Comparison of ENCODE assay signal across 8 cellular contexts in genomic region chr16:30377050-30377811, GRCh38. TPM values are rescaled to one million over a fixed set of nuclear protein-coding genes. Genes with fewer than 3 reads are reported as not detected.
DNase-seq lines count a peak whose midpoint lies in the region; TF ChIP-seq lines count a peak whose summit lies in the region.

No MANE protein-coding gene starts in this region.

- peak overlapping the region; percentile 97 to 100 (median 98) for H3K27ac ChIP-seq in BLaER1 treated with 17β-estradiol and CSF1 and Interleukin-3, amounts not matched to agents 10 nM and 100 nM
- H3K27ac ChIP-seq in brain microvascular endothelial cell (peak overlapping the region; percentile 97), mucosa of rectum (ENCODE audit: low read depth in 2 of 2, low read length in 2 of 2) (peak overlapping the region; percentile 100)

- peak overlapping the region; percentile 79 to 100 (median 97) for H3K4me2 ChIP-seq in BLaER1 treated with 17β-estradiol and CSF1 and Interleukin-3, amounts not matched to agents 10 nM and 100 nM

- TF ChIP-seq CTCF in brain microvascular endothelial cell (IDR thresholded peaks at IDR 0.05; ENCODE audit: low read depth, low read length, missing control alignments) (no peak), GM13977 (IDR thresholded peaks at IDR 0.05; ENCODE audit: extremely low read depth, insufficient read depth, missing control alignments) (no peak)

- in situ Hi-C loops in brain microvascular endothelial cell (cut with HindIII; ENCODE audit: low pct_ligation_motif_present, low sequenced_read_pairs): no loop called here
- in situ Hi-C loops in GM13977 (cut with MboI; ENCODE audit: low pct_unique_long_range_greater_than_20kb, low sequenced_read_pairs, unreplicated experiment): no loop called here

- peak overlapping the region; percentile 90 to 98 (median 94) for H3K9ac ChIP-seq in BLaER1 treated with 17β-estradiol and CSF1 and Interleukin-3, amounts not matched to agents 10 nM and 100 nM
- H3K9ac ChIP-seq in mucosa of rectum (ENCODE audit: low read depth in 1 of 2, low read length in 2 of 2): peak overlapping the region; percentile 92 to 94

- DNase-seq in Jurkat, Clone E6-1 (ENCODE audit: low read depth, low spot score): no peak
- no peak for DNase-seq in brain microvascular endothelial cell
- DNase-seq in GM13977 (ENCODE audit: low spot score): no peak
- DNase-seq in NCI-H82 (lab: John Stamatoyannopoulos, UW): no peak
- no peak for DNase-seq in DMS153 treated with DMSO at 0.1 percent for 48 hours (lab: John Stamatoyannopoulos, UW; ENCODE audit: unreplicated experiment)
- no peak for DNase-seq in occipital lobe (lab: John Stamatoyannopoulos, UW)

- H3K4me1 ChIP-seq in BLaER1 treated with 17β-estradiol and CSF1 and Interleukin-3, amounts not matched to agents 10 nM and 100 nM: peaks cover 43 to 83% (median 63%) of the 10 kb centered on the region in 10 experiments
- peaks cover 16% of the 10 kb centered on the region in 2 donors for H3K4me1 ChIP-seq in mucosa of rectum (ENCODE audit: control insufficient read depth in 2 of 2, insufficient read depth in 2 of 2, low read length in 2 of 2)

- H3K27me3 ChIP-seq in BLaER1 treated with 17β-estradiol and CSF1 and Interleukin-3, amounts not matched to agents 10 nM and 100 nM: no peaks in the 10 kb centered on the region
- H3K27me3 ChIP-seq in brain microvascular endothelial cell (replicated peaks) (no peaks in the 10 kb centered on the region), mucosa of rectum (ENCODE audit: control insufficient read depth in 2 of 2, insufficient read depth in 2 of 2, low read length in 2 of 2) (no peaks in the 10 kb centered on the region)

- H4K20me1 ChIP-seq in BLaER1 treated with 17β-estradiol and CSF1 and Interleukin-3, amounts not matched to agents 10 nM and 100 nM: no peaks in the 10 kb centered on the region; a peak in 2 of 22 replicates

- peak overlapping the region; percentile 64 to 81 (median 70) for H3K4me3 ChIP-seq in BLaER1 treated with 17β-estradiol and CSF1 and Interleukin-3, amounts not matched to agents 10 nM and 100 nM
- H3K4me3 ChIP-seq in Jurkat, Clone E6-1 (ENCODE audit: low read length): peak overlapping the region; percentile 69
- H3K4me3 ChIP-seq in brain microvascular endothelial cell (ENCODE audit: low read depth, low read length): peak overlapping the region; percentile 57
- H3K4me3 ChIP-seq in mucosa of rectum (ENCODE audit: low read length in 2 of 2): peak overlapping the region; percentile 77 to 82

- H3K36me3 ChIP-seq in BLaER1 treated with 17β-estradiol and CSF1 and Interleukin-3, amounts not matched to agents 10 nM and 100 nM: no peaks in the 10 kb centered on the region
- H3K36me3 ChIP-seq in brain microvascular endothelial cell (replicated peaks): no peaks in the 10 kb centered on the region
- no peaks in the 10 kb centered on the region for H3K36me3 ChIP-seq in mucosa of rectum (ENCODE audit: control insufficient read depth in 2 of 2, insufficient read depth in 2 of 2, low read length in 2 of 2)

- H3K9me3 ChIP-seq in BLaER1 treated with 17β-estradiol and CSF1 and Interleukin-3, amounts not matched to agents 10 nM and 100 nM (replicated peaks in 1 of 11): no peaks in the 10 kb centered on the region
- no peaks in the 10 kb centered on the region for H3K9me3 ChIP-seq in mucosa of rectum (ENCODE audit: control insufficient read depth in 2 of 2, low read length in 2 of 2)

RNA-seq across cellular contexts. Expression of gene MYL11, which starts 2.6 kb away (rescaled TPM):
- not detected for polyA plus RNA-seq in Jurkat, Clone E6-1 (2012; ENCODE audit: insufficient read depth, insufficient read length)
- total RNA-seq in occipital lobe: 6.1 TPM

RNA-seq across cellular contexts. Expression of gene SEPTIN1, which starts 5.1 kb away (rescaled TPM):
- 235 TPM for polyA plus RNA-seq in Jurkat, Clone E6-1 (2012; ENCODE audit: insufficient read depth, insufficient read length)
- total RNA-seq in occipital lobe: under 0.01 TPM

RNA-seq across cellular contexts. Expression of gene TBC1D10B, which starts 6.9 kb away (rescaled TPM):
- 43.3 TPM for polyA plus RNA-seq in Jurkat, Clone E6-1 (2012; ENCODE audit: insufficient read depth, insufficient read length)
- total RNA-seq in occipital lobe: 25.6 TPM

RNA-seq across cellular contexts. Expression of gene ZNF48, which starts 18.0 kb away (rescaled TPM):
- polyA plus RNA-seq in Jurkat, Clone E6-1 (2012; ENCODE audit: insufficient read depth, insufficient read length): 13.1 TPM
- total RNA-seq in occipital lobe: 32.0 TPM

RNA-seq across cellular contexts. Expression of gene CD2BP2, which starts 22.1 kb away (rescaled TPM):
- 51.6 TPM for polyA plus RNA-seq in Jurkat, Clone E6-1 (2012; ENCODE audit: insufficient read depth, insufficient read length)
- 39.8 TPM for total RNA-seq in occipital lobe
